ENCODE assay signal across 1 cellular context in genomic region chrX:95332530-95332929, GRCh38.
TF ChIP-seq lines count a peak whose summit lies in the region.

No MANE protein-coding gene starts in this region.

TF ChIP-seq in GM23338, 12 proteins besides CTCF, POLR2A, EP300 and RAD21 (continued from another document):
- TF ChIP-seq, protein P1, sequence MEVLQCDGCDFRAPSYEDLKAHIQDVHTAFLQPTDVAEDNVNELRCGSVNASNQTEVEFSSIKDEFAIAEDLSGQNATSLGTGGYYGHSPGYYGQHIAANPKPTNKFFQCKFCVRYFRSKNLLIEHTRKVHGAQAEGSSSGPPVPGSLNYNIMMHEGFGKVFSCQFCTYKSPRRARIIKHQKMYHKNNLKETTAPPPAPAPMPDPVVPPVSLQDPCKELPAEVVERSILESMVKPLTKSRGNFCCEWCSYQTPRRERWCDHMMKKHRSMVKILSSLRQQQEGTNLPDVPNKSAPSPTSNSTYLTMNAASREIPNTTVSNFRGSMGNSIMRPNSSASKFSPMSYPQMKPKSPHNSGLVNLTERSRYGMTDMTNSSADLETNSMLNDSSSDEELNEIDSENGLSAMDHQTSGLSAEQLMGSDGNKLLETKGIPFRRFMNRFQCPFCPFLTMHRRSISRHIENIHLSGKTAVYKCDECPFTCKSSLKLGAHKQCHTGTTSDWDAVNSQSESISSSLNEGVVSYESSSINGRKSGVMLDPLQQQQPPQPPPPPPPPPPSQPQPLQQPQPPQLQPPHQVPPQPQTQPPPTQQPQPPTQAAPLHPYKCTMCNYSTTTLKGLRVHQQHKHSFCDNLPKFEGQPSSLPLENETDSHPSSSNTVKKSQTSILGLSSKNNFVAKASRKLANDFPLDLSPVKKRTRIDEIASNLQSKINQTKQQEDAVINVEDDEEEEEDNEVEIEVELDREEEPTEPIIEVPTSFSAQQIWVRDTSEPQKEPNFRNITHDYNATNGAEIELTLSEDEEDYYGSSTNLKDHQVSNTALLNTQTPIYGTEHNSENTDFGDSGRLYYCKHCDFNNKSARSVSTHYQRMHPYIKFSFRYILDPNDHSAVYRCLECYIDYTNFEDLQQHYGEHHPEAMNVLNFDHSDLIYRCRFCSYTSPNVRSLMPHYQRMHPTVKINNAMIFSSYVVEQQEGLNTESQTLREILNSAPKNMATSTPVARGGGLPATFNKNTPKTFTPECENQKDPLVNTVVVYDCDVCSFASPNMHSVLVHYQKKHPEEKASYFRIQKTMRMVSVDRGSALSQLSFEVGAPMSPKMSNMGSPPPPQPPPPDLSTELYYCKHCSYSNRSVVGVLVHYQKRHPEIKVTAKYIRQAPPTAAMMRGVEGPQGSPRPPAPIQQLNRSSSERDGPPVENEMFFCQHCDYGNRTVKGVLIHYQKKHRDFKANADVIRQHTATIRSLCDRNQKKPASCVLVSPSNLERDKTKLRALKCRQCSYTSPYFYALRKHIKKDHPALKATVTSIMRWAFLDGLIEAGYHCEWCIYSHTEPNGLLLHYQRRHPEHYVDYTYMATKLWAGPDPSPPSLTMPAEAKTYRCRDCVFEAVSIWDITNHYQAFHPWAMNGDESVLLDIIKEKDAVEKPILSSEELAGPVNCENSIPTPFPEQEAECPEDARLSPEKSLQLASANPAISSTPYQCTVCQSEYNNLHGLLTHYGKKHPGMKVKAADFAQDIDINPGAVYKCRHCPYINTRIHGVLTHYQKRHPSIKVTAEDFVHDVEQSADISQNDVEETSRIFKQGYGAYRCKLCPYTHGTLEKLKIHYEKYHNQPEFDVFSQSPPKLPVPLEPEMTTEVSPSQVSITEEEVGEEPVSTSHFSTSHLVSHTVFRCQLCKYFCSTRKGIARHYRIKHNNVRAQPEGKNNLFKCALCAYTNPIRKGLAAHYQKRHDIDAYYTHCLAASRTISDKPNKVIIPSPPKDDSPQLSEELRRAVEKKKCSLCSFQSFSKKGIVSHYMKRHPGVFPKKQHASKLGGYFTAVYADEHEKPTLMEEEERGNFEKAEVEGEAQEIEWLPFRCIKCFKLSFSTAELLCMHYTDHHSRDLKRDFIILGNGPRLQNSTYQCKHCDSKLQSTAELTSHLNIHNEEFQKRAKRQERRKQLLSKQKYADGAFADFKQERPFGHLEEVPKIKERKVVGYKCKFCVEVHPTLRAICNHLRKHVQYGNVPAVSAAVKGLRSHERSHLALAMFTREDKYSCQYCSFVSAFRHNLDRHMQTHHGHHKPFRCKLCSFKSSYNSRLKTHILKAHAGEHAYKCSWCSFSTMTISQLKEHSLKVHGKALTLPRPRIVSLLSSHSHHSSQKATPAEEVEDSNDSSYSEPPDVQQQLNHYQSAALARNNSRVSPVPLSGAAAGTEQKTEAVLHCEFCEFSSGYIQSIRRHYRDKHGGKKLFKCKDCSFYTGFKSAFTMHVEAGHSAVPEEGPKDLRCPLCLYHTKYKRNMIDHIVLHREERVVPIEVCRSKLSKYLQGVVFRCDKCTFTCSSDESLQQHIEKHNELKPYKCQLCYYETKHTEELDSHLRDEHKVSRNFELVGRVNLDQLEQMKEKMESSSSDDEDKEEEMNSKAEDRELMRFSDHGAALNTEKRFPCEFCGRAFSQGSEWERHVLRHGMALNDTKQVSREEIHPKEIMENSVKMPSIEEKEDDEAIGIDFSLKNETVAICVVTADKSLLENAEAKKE (CRISPR knock-in tag; IDR thresholded peaks at IDR 0.05) = no peak
- no peak for TF ChIP-seq CREB1 (CRISPR knock-in tag; IDR thresholded peaks at IDR 0.05; ENCODE audit: low read depth)
- no peak for TF ChIP-seq EZH2 (IDR thresholded peaks at IDR 0.05; ENCODE audit: low read depth, unreplicated experiment)
